In the genomic region with DNA sequence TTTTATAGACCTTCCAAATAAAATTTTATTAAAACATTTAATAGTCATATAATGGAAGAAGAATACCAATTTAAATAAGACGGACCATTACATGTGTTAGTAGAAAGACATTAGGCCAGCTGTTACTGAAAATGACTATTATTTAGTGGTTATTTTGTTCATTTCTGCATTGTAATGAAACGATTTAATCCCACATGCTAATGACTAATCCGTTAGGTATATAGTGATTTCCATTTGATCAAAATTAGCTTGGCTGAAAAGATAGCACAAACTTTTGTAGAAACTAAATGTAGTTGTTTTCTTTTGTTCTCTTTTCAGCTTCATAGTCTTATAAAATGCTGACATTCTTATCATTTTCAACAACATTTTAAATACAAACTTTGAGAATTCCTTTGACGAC, we compare ENCODE assay signal across 27 cellular contexts.
"Had no signal": no experiment of that assay in that cellular context is flagged by ENCODE, and none has a peak within 500 bp of the region (broad histone marks: within the 10 kb centered on the region; RNA-seq: fewer than 3 reads in every experiment).

No MANE protein-coding gene starts in this region.

- H3K4me1 Mint-ChIP-seq: activated CD4-positive, alpha-beta memory T cell treated with anti-CD3 and anti-CD28 coated beads, Interleukin-2, amount 10 ng/mL, durations not matched to agents 7 days and 5 days; activated CD4-positive, alpha-beta T cell treated with anti-CD3 and anti-CD28 coated beads, Interleukin-2, amount 10 ng/mL, durations not matched to agents 7 days and 5 days; activated naive CD4-positive, alpha-beta T cell treated with anti-CD3 and anti-CD28 coated beads, Interleukin-2, amount 10 ng/mL, durations not matched to agents 7 days and 5 days; nephron had no signal

- ATAC-seq: heart right ventricle, left lobe of liver, lower lobe of right lung, WTC11 had no signal

- H3K27ac ChIP-seq: esophagus muscularis mucosa, heart right ventricle, lower lobe of right lung, neutrophil, parathyroid adenoma, right atrium auricular region, spleen had no signal

- H3K36me3 ChIP-seq: esophagus muscularis mucosa, heart right ventricle, lower lobe of right lung, neutrophil, right atrium auricular region, spleen, tibial nerve had no signal

- DNase-seq: activated CD4-positive, alpha-beta memory T cell treated with anti-CD3 and anti-CD28 coated beads, Interleukin-2, amount 10 ng/mL, durations not matched to agents 7 days and 5 days; activated CD4-positive, alpha-beta T cell treated with anti-CD3 and anti-CD28 coated beads for 1 hour; activated CD4-positive, alpha-beta T cell treated with anti-CD3 and anti-CD28 coated beads, Interleukin-2, amount 10 ng/mL, durations not matched to agents 7 days and 5 days; activated CD8-positive, alpha-beta memory T cell treated with anti-CD3 and anti-CD28 coated beads, Interleukin-2, amount 50 U/mL, for 48 hours; activated gamma-delta T cell; activated naive CD4-positive, alpha-beta T cell treated with anti-CD3 and anti-CD28 coated beads, Interleukin-2, amount 10 ng/mL, durations not matched to agents 7 days and 5 days; activated T-cell treated with anti-CD3 and anti-CD28 coated beads, Interleukin-2, amount 50 U/mL, for 24 hours; amniotic stem cell; dermis blood vessel endothelial cell; effector CD4-positive, alpha-beta T cell; foreskin melanocyte; heart right ventricle; kidney glomerular epithelial cell; lower lobe of right lung; mesendoderm; spleen; stimulated activated naive CD4-positive, alpha-beta T cell had no signal

- FAIRE-seq: colon had no signal

- H3K36me3 Mint-ChIP-seq: activated naive CD4-positive, alpha-beta T cell treated with anti-CD3 and anti-CD28 coated beads, Interleukin-2, amount 10 ng/mL, durations not matched to agents 7 days and 5 days had no signal

- H3K9me3 Mint-ChIP-seq: activated naive CD4-positive, alpha-beta T cell treated with anti-CD3 and anti-CD28 coated beads, Interleukin-2, amount 10 ng/mL, durations not matched to agents 7 days and 5 days; nephron; T-helper 1 cell treated with Interleukin-12 subunit alpha and Interleukin-12 subunit beta and Interleukin-4 antibody, amounts not matched to agents 30 μg/mL and 1 μg/mL, for 36 hours; WTC11 had no signal

- H3K4me3 Mint-ChIP-seq: activated CD4-positive, alpha-beta memory T cell treated with anti-CD3 and anti-CD28 coated beads, Interleukin-2, amount 10 ng/mL, durations not matched to agents 7 days and 5 days; activated CD4-positive, alpha-beta T cell treated with anti-CD3 and anti-CD28 coated beads, Interleukin-2, amount 10 ng/mL, durations not matched to agents 7 days and 5 days; activated naive CD4-positive, alpha-beta T cell treated with anti-CD3 and anti-CD28 coated beads, Interleukin-2, amount 10 ng/mL, durations not matched to agents 7 days and 5 days; activated T-cell treated with anti-CD3 and anti-CD28 coated beads, Interleukin-2, amount 50 U/mL, for 24 hours; nephron; T-helper 1 cell treated with Interleukin-12 subunit alpha and Interleukin-12 subunit beta and Interleukin-4 antibody, amounts not matched to agents 30 μg/mL and 1 μg/mL, for 36 hours; WTC11 had no signal

- H3K27me3 ChIP-seq: esophagus muscularis mucosa, heart right ventricle, neutrophil, right atrium auricular region, spleen, tibial nerve had no signal

- H3K27me3 Mint-ChIP-seq: activated CD4-positive, alpha-beta memory T cell treated with anti-CD3 and anti-CD28 coated beads, Interleukin-2, amount 10 ng/mL, durations not matched to agents 7 days and 5 days; activated CD4-positive, alpha-beta T cell treated with anti-CD3 and anti-CD28 coated beads, Interleukin-2, amount 10 ng/mL, durations not matched to agents 7 days and 5 days; activated naive CD4-positive, alpha-beta T cell treated with anti-CD3 and anti-CD28 coated beads, Interleukin-2, amount 10 ng/mL, durations not matched to agents 7 days and 5 days; activated T-cell treated with anti-CD3 and anti-CD28 coated beads, Interleukin-2, amount 50 U/mL, for 24 hours had no signal

- H3K4me3 ChIP-seq: esophagus muscularis mucosa, heart right ventricle, lower lobe of right lung, right atrium auricular region, spleen, tibial nerve had no signal

- H3K27ac Mint-ChIP-seq: activated CD4-positive, alpha-beta memory T cell treated with anti-CD3 and anti-CD28 coated beads, Interleukin-2, amount 10 ng/mL, durations not matched to agents 7 days and 5 days; activated CD4-positive, alpha-beta T cell treated with anti-CD3 and anti-CD28 coated beads, Interleukin-2, amount 10 ng/mL, durations not matched to agents 7 days and 5 days; activated naive CD4-positive, alpha-beta T cell treated with anti-CD3 and anti-CD28 coated beads, Interleukin-2, amount 10 ng/mL, durations not matched to agents 7 days and 5 days; activated T-cell treated with anti-CD3 and anti-CD28 coated beads, Interleukin-2, amount 50 U/mL, for 24 hours; T-helper 1 cell treated with Interleukin-12 subunit alpha and Interleukin-12 subunit beta and Interleukin-4 antibody, amounts not matched to agents 30 μg/mL and 1 μg/mL, for 36 hours had no signal
